ENCODE assay signal across 13 cellular contexts in the genomic region with DNA sequence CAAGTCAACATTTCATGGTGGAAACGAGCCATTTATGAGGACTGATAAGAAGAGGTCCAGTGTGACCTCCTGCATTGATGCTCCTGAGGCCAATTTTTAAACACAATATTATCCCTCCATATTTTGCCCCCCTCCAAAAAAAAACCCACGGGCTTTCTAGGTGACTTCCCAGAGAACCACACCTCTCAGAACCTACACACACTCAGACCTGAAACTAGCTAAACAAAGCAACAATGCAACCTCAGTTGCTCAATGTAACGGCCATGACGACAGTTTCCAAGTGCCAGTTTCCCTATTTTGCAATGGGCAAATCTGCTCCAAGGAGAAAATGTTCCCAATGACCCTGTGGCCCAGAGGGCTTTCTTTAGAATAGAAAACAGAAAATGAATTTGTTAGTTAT. TPM values are rescaled to one million over a fixed set of nuclear protein-coding genes. Genes with fewer than 3 reads are reported as not detected.
DNase-seq lines count a peak whose midpoint lies in the region; ATAC-seq and TF ChIP-seq lines count a peak whose summit lies in the region.
"Had no signal": no experiment of that assay in that cellular context is flagged by ENCODE, and none has a peak within 500 bp of the region (broad histone marks: within the 10 kb centered on the region; RNA-seq: fewer than 3 reads in every experiment).

No MANE protein-coding gene starts in this region.

- DNase-seq in GM06990 (ENCODE audit: extremely low read depth, insufficient read length) = no peak
- DNase-seq in breast epithelium (ENCODE audit: low spot score in 2 of 2) = peak in 1 of 2 donors; percentile 60
- DNase-seq in neural progenitor cell (ENCODE audit: low spot score) = no peak
- DNase-seq in WTC11 (ENCODE audit: low spot score) = no peak
- no peak for DNase-seq in DMS153 treated with DMSO at 0.1 percent for 48 hours (lab: John Stamatoyannopoulos, UW; ENCODE audit: unreplicated experiment)
- DNase-seq: NCI-H1105, retina, uterus had no signal

- H3K36me3 ChIP-seq in GM06990 (ENCODE audit: control insufficient read depth, insufficient read depth, low read length) (no peaks in the 10 kb centered on the region; the same call in 1 of the 2 replicates), breast epithelium (no peaks in the 10 kb centered on the region), neural progenitor cell (no peaks in the 10 kb centered on the region)
- H3K36me3 ChIP-seq: uterus had no signal

- H3K27me3 ChIP-seq in GM06990 (replicated peaks; ENCODE audit: control insufficient read depth, insufficient read depth, low read length) (no peaks in the 10 kb centered on the region), breast epithelium (no peaks in the 10 kb centered on the region), neural progenitor cell (peaks cover 95% of the 10 kb centered on the region)
- H3K27me3 ChIP-seq: uterus had no signal

- no peaks in the 10 kb centered on the region for H3K79me2 ChIP-seq in neural progenitor cell (ENCODE audit: low read depth)

- H3K4me3 Mint-ChIP-seq in neural progenitor cell (peak overlapping the region; percentile 29), WTC11 (no peak overlapping the region)

- no peak for TF ChIP-seq CTCF in GM06990 (IDR thresholded peaks at IDR 0.05; ENCODE audit: insufficient read depth, low read length, poor library complexity, severe bottlenecking)
- TF ChIP-seq CTCF in breast epithelium (IDR thresholded peaks at IDR 0.05) = no peak
- TF ChIP-seq CTCF in neural progenitor cell (IDR thresholded peaks at IDR 0.05) = no peak
- TF ChIP-seq CTCF in WTC11 (IDR thresholded peaks at IDR 0.05) = no peak

- peak overlapping the region; percentile 65 for H3K4me2 ChIP-seq in neural progenitor cell

- TF ChIP-seq POLR2A in breast epithelium (IDR thresholded peaks at IDR 0.05) = no peak

- peaks cover 44% of the 10 kb centered on the region for H3K4me1 Mint-ChIP-seq in neural progenitor cell
- peaks cover 26% of the 10 kb centered on the region for H3K4me1 Mint-ChIP-seq in WTC11

- H3K9me3 Mint-ChIP-seq in neural progenitor cell (peaks cover 6% of the 10 kb centered on the region), WTC11 (no peaks in the 10 kb centered on the region)

- intact Hi-C loops in breast epithelium (cut with DNase I; ENCODE audit: low total_unique reads) = no loop called here

- H3K36me3 Mint-ChIP-seq in neural progenitor cell (no peaks in the 10 kb centered on the region), WTC11 (no peaks in the 10 kb centered on the region)

- no peak overlapping the region for H2AFZ ChIP-seq in neural progenitor cell (replicated peaks)

- H3K9me3 ChIP-seq in breast epithelium = no peaks in the 10 kb centered on the region
- H3K9me3 ChIP-seq in neural progenitor cell (ENCODE audit: low read depth) = no peaks in the 10 kb centered on the region
- H3K9me3 ChIP-seq: uterus had no signal

- H3K27ac ChIP-seq in breast epithelium = peak overlapping the region; percentile 37 to 48
- no peak overlapping the region for H3K27ac ChIP-seq in neural progenitor cell
- H3K27ac ChIP-seq: C4-2B, uterus had no signal

- H3K27ac Mint-ChIP-seq in neural progenitor cell (peak overlapping the region; percentile 24), WTC11 (no peak overlapping the region)

- CTCF ChIA-PET in WTC11 (lab: Charles Lee) = interaction anchor here (1.1 kb wide), 1 partner anchor 264 kb away, joined by 3 read pairs; no protein-coding TSS in a partner anchor

- H3K9ac ChIP-seq in neural progenitor cell = no peak overlapping the region

- H3K4me1 ChIP-seq in breast epithelium (peaks cover 4 to 8% of the 10 kb centered on the region in 2 donors), neural progenitor cell (peaks cover 40% of the 10 kb centered on the region)

- H3K27me3 Mint-ChIP-seq in neural progenitor cell (ENCODE audit: insufficient read depth, low read depth) = peaks cover 18% of the 10 kb centered on the region
- peaks cover 96% of the 10 kb centered on the region for H3K27me3 Mint-ChIP-seq in WTC11 (ENCODE audit: low read depth)

- POLR2A ChIA-PET in WTC11 (lab: Charles Lee) = no interaction called here

- ATAC-seq in HG02623 (IDR thresholded peaks at IDR 0.05; ENCODE audit: unreplicated experiment) (peak; percentile 40), GM19467 (IDR thresholded peaks at IDR 0.05; ENCODE audit: unreplicated experiment) (no peak), WTC11 (no peak), GM19035 (IDR thresholded peaks at IDR 0.05; ENCODE audit: unreplicated experiment) (no peak)

- H3K4me3 ChIP-seq in GM06990 (replicated peaks; ENCODE audit: low read depth, low read length) (peak overlapping the region; percentile 12), breast epithelium (no peak overlapping the region), neural progenitor cell (no peak overlapping the region)

- peaks cover 43% of the 10 kb centered on the region for H3F3A ChIP-seq in neural progenitor cell (ENCODE audit: low read depth)

- H4K20me1 ChIP-seq in neural progenitor cell (ENCODE audit: low read depth) = peaks cover 36% of the 10 kb centered on the region

TF ChIP-seq in WTC11, 78 proteins besides CTCF, POLR2A, EP300 and RAD21 (continues in another document):
- TF ChIP-seq, protein P1, sequence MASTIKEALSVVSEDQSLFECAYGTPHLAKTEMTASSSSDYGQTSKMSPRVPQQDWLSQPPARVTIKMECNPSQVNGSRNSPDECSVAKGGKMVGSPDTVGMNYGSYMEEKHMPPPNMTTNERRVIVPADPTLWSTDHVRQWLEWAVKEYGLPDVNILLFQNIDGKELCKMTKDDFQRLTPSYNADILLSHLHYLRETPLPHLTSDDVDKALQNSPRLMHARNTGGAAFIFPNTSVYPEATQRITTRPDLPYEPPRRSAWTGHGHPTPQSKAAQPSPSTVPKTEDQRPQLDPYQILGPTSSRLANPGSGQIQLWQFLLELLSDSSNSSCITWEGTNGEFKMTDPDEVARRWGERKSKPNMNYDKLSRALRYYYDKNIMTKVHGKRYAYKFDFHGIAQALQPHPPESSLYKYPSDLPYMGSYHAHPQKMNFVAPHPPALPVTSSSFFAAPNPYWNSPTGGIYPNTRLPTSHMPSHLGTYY (CRISPR knock-in tag; IDR thresholded peaks at IDR 0.05) = no peak
- TF ChIP-seq, protein P2, sequence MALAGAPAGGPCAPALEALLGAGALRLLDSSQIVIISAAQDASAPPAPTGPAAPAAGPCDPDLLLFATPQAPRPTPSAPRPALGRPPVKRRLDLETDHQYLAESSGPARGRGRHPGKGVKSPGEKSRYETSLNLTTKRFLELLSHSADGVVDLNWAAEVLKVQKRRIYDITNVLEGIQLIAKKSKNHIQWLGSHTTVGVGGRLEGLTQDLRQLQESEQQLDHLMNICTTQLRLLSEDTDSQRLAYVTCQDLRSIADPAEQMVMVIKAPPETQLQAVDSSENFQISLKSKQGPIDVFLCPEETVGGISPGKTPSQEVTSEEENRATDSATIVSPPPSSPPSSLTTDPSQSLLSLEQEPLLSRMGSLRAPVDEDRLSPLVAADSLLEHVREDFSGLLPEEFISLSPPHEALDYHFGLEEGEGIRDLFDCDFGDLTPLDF (CRISPR knock-in tag; IDR thresholded peaks at IDR 0.05) = no peak
- TF ChIP-seq, protein P3, sequence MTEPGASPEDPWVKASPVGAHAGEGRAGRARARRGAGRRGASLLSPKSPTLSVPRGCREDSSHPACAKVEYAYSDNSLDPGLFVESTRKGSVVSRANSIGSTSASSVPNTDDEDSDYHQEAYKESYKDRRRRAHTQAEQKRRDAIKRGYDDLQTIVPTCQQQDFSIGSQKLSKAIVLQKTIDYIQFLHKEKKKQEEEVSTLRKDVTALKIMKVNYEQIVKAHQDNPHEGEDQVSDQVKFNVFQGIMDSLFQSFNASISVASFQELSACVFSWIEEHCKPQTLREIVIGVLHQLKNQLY (CRISPR knock-in tag; IDR thresholded peaks at IDR 0.05) = no peak
- TF ChIP-seq, protein P4, sequence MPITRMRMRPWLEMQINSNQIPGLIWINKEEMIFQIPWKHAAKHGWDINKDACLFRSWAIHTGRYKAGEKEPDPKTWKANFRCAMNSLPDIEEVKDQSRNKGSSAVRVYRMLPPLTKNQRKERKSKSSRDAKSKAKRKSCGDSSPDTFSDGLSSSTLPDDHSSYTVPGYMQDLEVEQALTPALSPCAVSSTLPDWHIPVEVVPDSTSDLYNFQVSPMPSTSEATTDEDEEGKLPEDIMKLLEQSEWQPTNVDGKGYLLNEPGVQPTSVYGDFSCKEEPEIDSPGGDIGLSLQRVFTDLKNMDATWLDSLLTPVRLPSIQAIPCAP (CRISPR knock-in tag; IDR thresholded peaks at IDR 0.05) = no peak
- TF ChIP-seq ZNF317 (CRISPR knock-in tag; IDR thresholded peaks at IDR 0.05; ENCODE audit: borderline replicate concordance, low read depth) = no peak
- no peak for TF ChIP-seq ZNF121 (CRISPR knock-in tag; IDR thresholded peaks at IDR 0.05)
- no peak for TF ChIP-seq IRF2 (CRISPR knock-in tag; IDR thresholded peaks at IDR 0.05; ENCODE audit: borderline replicate concordance, low read depth)
- TF ChIP-seq, protein P5, sequence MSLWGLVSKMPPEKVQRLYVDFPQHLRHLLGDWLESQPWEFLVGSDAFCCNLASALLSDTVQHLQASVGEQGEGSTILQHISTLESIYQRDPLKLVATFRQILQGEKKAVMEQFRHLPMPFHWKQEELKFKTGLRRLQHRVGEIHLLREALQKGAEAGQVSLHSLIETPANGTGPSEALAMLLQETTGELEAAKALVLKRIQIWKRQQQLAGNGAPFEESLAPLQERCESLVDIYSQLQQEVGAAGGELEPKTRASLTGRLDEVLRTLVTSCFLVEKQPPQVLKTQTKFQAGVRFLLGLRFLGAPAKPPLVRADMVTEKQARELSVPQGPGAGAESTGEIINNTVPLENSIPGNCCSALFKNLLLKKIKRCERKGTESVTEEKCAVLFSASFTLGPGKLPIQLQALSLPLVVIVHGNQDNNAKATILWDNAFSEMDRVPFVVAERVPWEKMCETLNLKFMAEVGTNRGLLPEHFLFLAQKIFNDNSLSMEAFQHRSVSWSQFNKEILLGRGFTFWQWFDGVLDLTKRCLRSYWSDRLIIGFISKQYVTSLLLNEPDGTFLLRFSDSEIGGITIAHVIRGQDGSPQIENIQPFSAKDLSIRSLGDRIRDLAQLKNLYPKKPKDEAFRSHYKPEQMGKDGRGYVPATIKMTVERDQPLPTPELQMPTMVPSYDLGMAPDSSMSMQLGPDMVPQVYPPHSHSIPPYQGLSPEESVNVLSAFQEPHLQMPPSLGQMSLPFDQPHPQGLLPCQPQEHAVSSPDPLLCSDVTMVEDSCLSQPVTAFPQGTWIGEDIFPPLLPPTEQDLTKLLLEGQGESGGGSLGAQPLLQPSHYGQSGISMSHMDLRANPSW (CRISPR knock-in tag; conservative IDR thresholded peaks at IDR 0.05; ENCODE audit: low read depth) = no peak
- no peak for TF ChIP-seq CREB1 (CRISPR knock-in tag; IDR thresholded peaks at IDR 0.05)

RNA-seq across cellular contexts. Expression of a gene that starts 3.5 kb away (rescaled TPM):
- total RNA-seq in breast epithelium (10 to 100 TPM in 1 of 3 donors, 1 to 10 TPM in 2; 5.9 to 16.5 (median 7.2) TPM), neural progenitor cell (ENCODE audit: low replicate concordance) (0.13 and 0.62 TPM in 2 replicates), WTC11 (2021) (0.44 to 0.73 TPM (median 0.46 TPM) in 3 replicates)
- total RNA-seq: T-helper 2 cell treated with Interferon-gamma antibody and Interleukin-4, amounts not matched to agents 100 ng/mL and 5 ng/mL, for 36 hours had no signal
